In the genomic region with DNA sequence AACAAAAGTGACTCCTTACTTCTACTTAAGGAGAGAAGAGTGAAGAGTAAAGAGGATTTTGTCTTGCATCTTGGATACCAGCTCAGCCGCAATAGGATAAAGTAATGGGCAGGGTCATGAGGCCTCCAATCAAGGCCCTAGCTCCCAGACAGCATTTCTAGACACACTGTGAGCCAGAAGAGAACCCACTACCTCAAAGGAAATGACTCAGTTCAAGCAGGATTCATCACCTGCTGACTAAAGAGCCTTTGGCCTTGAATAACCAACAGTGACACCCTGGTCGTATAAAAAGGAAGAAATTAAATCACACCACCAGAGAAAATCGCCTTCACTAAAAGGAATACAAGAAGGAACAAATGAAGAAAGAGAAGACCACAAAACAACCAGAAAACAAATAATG, we compare ENCODE assay signal across 19 cellular contexts.
"Had no signal": no experiment of that assay in that cellular context is flagged by ENCODE, and none has a peak within 500 bp of the region (broad histone marks: within the 10 kb centered on the region; RNA-seq: fewer than 3 reads in every experiment).

No MANE protein-coding gene starts in this region.

- H3K9me3 ChIP-seq: adrenal gland, pancreas, psoas muscle, thoracic aorta, vagina had no signal

- H3K27me3 ChIP-seq: adrenal gland, pancreas, vagina had no signal

- DNase-seq: activated CD4-positive, alpha-beta T cell treated with anti-CD3 and anti-CD28 coated beads, Interleukin-2, amount 50 U/mL, for 1 hour; activated CD4-positive, CD25-positive, alpha-beta regulatory T cell treated with anti-CD3 and anti-CD28 coated beads, Interleukin-2, amount 50 U/mL, for 72 hours; activated CD8-positive, alpha-beta T cell treated with anti-CD3 and anti-CD28 coated beads, Interleukin-2, amount 10 ng/mL, durations not matched to agents 7 days and 5 days; activated T-cell treated with anti-CD3 and anti-CD28 coated beads, Interleukin-2, amount 50 U/mL, for 1 hour; adrenal gland; foreskin fibroblast; left ventricle myocardium superior; pancreas; psoas muscle; right cardiac atrium; stimulated activated CD4-positive, alpha-beta T cell treated with anti-CD3 and anti-CD28 coated beads, Interleukin-4, amount 100 ng/mL, for 24 hours; stimulated activated naive CD4-positive, alpha-beta T cell treated with Interleukin-2 at 50 U/mL for 16 hours; WERI-Rb-1 had no signal

- H3K27ac ChIP-seq: adrenal gland, pancreas, psoas muscle, thoracic aorta, vagina, WERI-Rb-1 had no signal

- H3K4me1 ChIP-seq: adrenal gland, pancreas, psoas muscle, vagina had no signal

- H3K4me3 ChIP-seq: adrenal gland, pancreas, psoas muscle, thoracic aorta, vagina had no signal

- H3K36me3 ChIP-seq: adrenal gland, pancreas, thoracic aorta, vagina, WERI-Rb-1 had no signal

- FAIRE-seq: astrocyte, pancreas had no signal

- ATAC-seq: activated CD8-positive, alpha-beta T cell treated with anti-CD3 and anti-CD28 coated beads, Interleukin-2, amount 10 ng/mL, durations not matched to agents 7 days and 5 days; activated naive CD4-positive, alpha-beta T cell treated with anti-CD3 and anti-CD28 coated beads, Interleukin-2, amount 50 U/mL, for 72 hours; activated T-helper 17 cell treated with anti-CD3 and anti-CD28 coated beads, Interleukin-2, amount 50 U/mL, for 72 hours; left ventricle myocardium superior; natural killer cell treated with Interleukin-12 subunit alpha and Interleukin-12 subunit beta and Interleukin-15 and Interleukin-18, amount 100 ng/mL, for 72 hours; pancreas; psoas muscle; right cardiac atrium had no signal
